In genomic region chr17:5097101-5097834, GRCh38 we compare ENCODE assay signal across 8 cellular contexts. TPM values are rescaled to one million over a fixed set of nuclear protein-coding genes. Genes with fewer than 3 reads are reported as not detected.
DNase-seq lines count a peak whose midpoint lies in the region; ATAC-seq and TF ChIP-seq lines count a peak whose summit lies in the region.

No MANE protein-coding gene starts in this region.

- TF ChIP-seq CTCF in RWPE1 (conservative IDR thresholded peaks at IDR 0.05; ENCODE audit: low read depth): no peak

- WGBS in iPS DF 6.9 (ENCODE audit: insufficient coverage, insufficient read length): no CpG with 5 or more reads among the region's 63 CpGs

- H3K27ac ChIP-seq in iPS DF 6.9 (ENCODE audit: low read length): no peak overlapping the region
- no peak overlapping the region for H3K27ac ChIP-seq in skeletal muscle tissue (ENCODE audit: low read depth, low read length)
- no peak overlapping the region for H3K27ac ChIP-seq in RWPE1

- CTCF ChIA-PET in RWPE1 (lab: Yijun Ruan, JAX): no interaction called here

- H3K4me3 ChIP-seq in iPS DF 6.9 (ENCODE audit: low read length): peak overlapping the region; percentile 51
- peak overlapping the region; percentile 59 to 80 (median 67) for H3K4me3 ChIP-seq in skeletal muscle tissue (ENCODE audit: low read length in 3 of 3)

- POLR2A ChIA-PET in RWPE1 (lab: Yijun Ruan, JAX; ENCODE audit: low non-redundant PET): no interaction called here

- no peak for ATAC-seq in GM21423 (IDR thresholded peaks at IDR 0.05; ENCODE audit: unreplicated experiment)

- H3K4me1 ChIP-seq in iPS DF 6.9 (ENCODE audit: control insufficient read depth, insufficient read depth, low read length): no peaks in the 10 kb centered on the region
- H3K4me1 ChIP-seq in skeletal muscle tissue (ENCODE audit: control insufficient read depth in 3 of 3, insufficient read depth in 3 of 3, low read length in 3 of 3): peaks cover 0 to 5% (median 4%) of the 10 kb centered on the region in 3 donors

- H3K9me3 ChIP-seq in iPS DF 6.9 (ENCODE audit: control insufficient read depth, insufficient read depth, low read length) (peaks cover 2% of the 10 kb centered on the region), skeletal muscle tissue (ENCODE audit: control insufficient read depth in 3 of 3, low read length in 3 of 3) (peaks cover 21 to 29% (median 26%) of the 10 kb centered on the region in 3 donors)

- peak; percentile 59 for DNase-seq in NCI-H1092 (lab: John Stamatoyannopoulos, UW)
- DNase-seq in activated CD8-positive, alpha-beta memory T cell treated with anti-CD3 and anti-CD28 coated beads, Interleukin-2, amount 50 U/mL, for 48 hours: peak; percentile 68
- DNase-seq in iPS DF 6.9 (ENCODE audit: low read depth, low spot score): no peak
- DNase-seq in kidney glomerular epithelial cell (lab: John Stamatoyannopoulos, UW): no peak
- no peak for DNase-seq in dermis blood vessel endothelial cell
- no peak for DNase-seq in RWPE1 (ENCODE audit: low spot score)

- H3K9ac ChIP-seq in skeletal muscle tissue (ENCODE audit: low read depth in 1 of 3, low read length in 3 of 3): peak overlapping the region; percentile 14 to 45 (median 33)

- no peaks in the 10 kb centered on the region for H3K27me3 ChIP-seq in iPS DF 6.9 (ENCODE audit: control insufficient read depth, insufficient read depth, low read length)
- no peaks in the 10 kb centered on the region for H3K27me3 ChIP-seq in skeletal muscle tissue (ENCODE audit: control insufficient read depth in 3 of 3, insufficient read depth in 3 of 3, low read length in 3 of 3)

- H3K36me3 ChIP-seq in iPS DF 6.9 (ENCODE audit: control insufficient read depth, insufficient read depth, low read length): no peaks in the 10 kb centered on the region
- H3K36me3 ChIP-seq in skeletal muscle tissue (ENCODE audit: control insufficient read depth in 3 of 3, insufficient read depth in 3 of 3, low read length in 3 of 3): peaks cover 11 to 18% (median 17%) of the 10 kb centered on the region in 3 donors

RNA-seq across cellular contexts. Expression of gene ZNF232, which starts 14.4 kb away (rescaled TPM):
- total RNA-seq in skeletal muscle tissue (6.8 TPM), dermis blood vessel endothelial cell (6.2 and 6.3 TPM in 2 replicates)

RNA-seq across cellular contexts. Expression of gene USP6, which starts 18.6 kb away (rescaled TPM):
- total RNA-seq in skeletal muscle tissue (3.7 TPM), dermis blood vessel endothelial cell (0.05 TPM in 1 of 2 replicates, not detected in the other)

RNA-seq across cellular contexts. Expression of gene ZFP3, which starts 19.0 kb away (rescaled TPM):
- total RNA-seq in skeletal muscle tissue (6.3 TPM), dermis blood vessel endothelial cell (1.9 and 2.0 TPM in 2 replicates)

Comparison
In these comparisons a context has a peak if more than half of its experiments do, and no peak if none do; other contexts are left out.
1. DNase-seq: peak in NCI-H1092 (single experiment) and activated CD8-positive, alpha-beta memory T cell treated with anti-CD3 and anti-CD28 coated beads, Interleukin-2, amount 50 U/mL, for 48 hours (single experiment); none in iPS DF 6.9 (single experiment), kidney glomerular epithelial cell (single experiment), dermis blood vessel endothelial cell (single experiment) and RWPE1 (single experiment).